ENCODE assay signal across 1 cellular context in genomic region chr5:40798012-40798855, GRCh38.
TF ChIP-seq lines count a peak whose summit lies in the region.

PRKAA1 (minus strand) TSS chr5:40798374; CDS start chr5:40798189, 185 bp downstream.

TF ChIP-seq in HepG2, 621 proteins besides CTCF, POLR2A, EP300 and RAD21 (continued from another document):
- 0 out of 2 replicates have a peak, but pooled peaks have one; percentile 19 for TF ChIP-seq HNRNPL (IDR thresholded peaks at IDR 0.05; ENCODE audit: low read depth, low read length)
- no peak for TF ChIP-seq ZSCAN25 (CRISPR knock-in tag; IDR thresholded peaks at IDR 0.05)
- TF ChIP-seq STAT5B (CRISPR knock-in tag; IDR thresholded peaks at IDR 0.05) = no peak
- TF ChIP-seq HNRNPLL (IDR thresholded peaks at IDR 0.05; ENCODE audit: low read depth, low read length, poor library complexity, severe bottlenecking) = peak; percentile 90
- TF ChIP-seq, protein P1, sequence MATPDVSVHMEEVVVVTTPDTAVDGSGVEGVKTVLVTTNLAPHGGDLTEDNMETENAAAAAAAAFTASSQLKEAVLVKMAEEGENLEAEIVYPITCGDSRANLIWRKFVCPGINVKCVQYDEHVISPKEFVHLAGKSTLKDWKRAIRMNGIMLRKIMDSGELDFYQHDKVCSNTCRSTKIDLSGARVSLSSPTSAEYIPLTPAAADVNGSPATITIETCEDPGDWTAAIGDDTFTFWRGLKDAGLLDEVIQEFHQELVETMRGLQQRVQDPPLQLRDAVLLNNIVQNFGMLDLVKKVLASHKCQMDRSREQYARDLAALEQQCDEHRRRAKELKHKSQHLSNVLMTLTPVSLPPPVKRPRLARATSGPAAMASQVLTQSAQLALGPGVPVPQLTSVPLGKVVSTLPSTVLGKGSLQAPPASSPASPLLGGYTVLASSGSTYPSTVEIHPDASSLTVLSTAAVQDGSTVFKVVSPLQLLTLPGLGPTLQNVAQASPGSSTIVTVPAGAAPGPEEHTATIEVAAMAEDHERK (CRISPR knock-in tag; IDR thresholded peaks at IDR 0.05; ENCODE audit: low read depth) = no peak
- TF ChIP-seq, protein P2, sequence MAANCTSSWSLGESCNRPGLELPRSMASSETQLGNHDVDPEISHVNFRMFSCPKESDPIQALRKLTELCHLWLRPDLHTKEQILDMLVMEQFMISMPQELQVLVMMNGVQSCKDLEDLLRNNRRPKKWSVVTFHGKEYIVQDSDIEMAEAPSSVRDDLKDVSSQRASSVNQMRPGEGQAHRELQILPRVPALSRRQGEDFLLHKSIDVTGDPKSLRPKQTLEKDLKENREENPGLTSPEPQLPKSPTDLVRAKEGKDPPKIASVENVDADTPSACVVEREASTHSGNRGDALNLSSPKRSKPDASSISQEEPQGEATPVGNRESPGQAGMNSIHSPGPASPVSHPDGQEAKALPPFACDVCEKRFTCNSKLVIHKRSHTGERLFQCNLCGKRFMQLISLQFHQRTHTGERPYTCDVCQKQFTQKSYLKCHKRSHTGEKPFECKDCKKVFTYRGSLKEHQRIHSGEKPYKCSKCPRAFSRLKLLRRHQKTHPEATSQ (CRISPR knock-in tag; IDR thresholded peaks at IDR 0.05; ENCODE audit: borderline replicate concordance) = no peak
- TF ChIP-seq ZNF17 (CRISPR knock-in tag; IDR thresholded peaks at IDR 0.05) = no peak; the same call in 1 of the 2 replicates
- no peak for TF ChIP-seq ONECUT2 (CRISPR knock-in tag; IDR thresholded peaks at IDR 0.05)
- TF ChIP-seq ZNF383 (CRISPR knock-in tag; IDR thresholded peaks at IDR 0.05; ENCODE audit: borderline replicate concordance) = 0 out of 2 replicates have a peak, but pooled peaks have one; percentile 62
- TF ChIP-seq MEIS1 (CRISPR knock-in tag; IDR thresholded peaks at IDR 0.05; ENCODE audit: borderline replicate concordance) = peak; percentile 33; the same call in 1 of the 2 replicates
- TF ChIP-seq ZNF543 (CRISPR knock-in tag; IDR thresholded peaks at IDR 0.05) = peak; percentile 73
- TF ChIP-seq NCOA2 (CRISPR knock-in tag; IDR thresholded peaks at IDR 0.05) = no peak
- peak; percentile 53; the same call in 1 of the 2 replicates for TF ChIP-seq ZNF335 (CRISPR knock-in tag; IDR thresholded peaks at IDR 0.05)
- peak; percentile 45; the same call in 1 of the 2 replicates for TF ChIP-seq DR1 (CRISPR knock-in tag; IDR thresholded peaks at IDR 0.05)
- TF ChIP-seq ATF1 (CRISPR knock-in tag; IDR thresholded peaks at IDR 0.05) = no peak
- TF ChIP-seq PHF8 (CRISPR knock-in tag; IDR thresholded peaks at IDR 0.05) = peak; percentile 69
- peak; percentile 51; the same call in 1 of the 2 replicates for TF ChIP-seq KAT7 (CRISPR knock-in tag; IDR thresholded peaks at IDR 0.05; ENCODE audit: borderline replicate concordance)
- TF ChIP-seq PATZ1 (CRISPR knock-in tag; IDR thresholded peaks at IDR 0.05) = peak; percentile 82
- TF ChIP-seq, protein P3, sequence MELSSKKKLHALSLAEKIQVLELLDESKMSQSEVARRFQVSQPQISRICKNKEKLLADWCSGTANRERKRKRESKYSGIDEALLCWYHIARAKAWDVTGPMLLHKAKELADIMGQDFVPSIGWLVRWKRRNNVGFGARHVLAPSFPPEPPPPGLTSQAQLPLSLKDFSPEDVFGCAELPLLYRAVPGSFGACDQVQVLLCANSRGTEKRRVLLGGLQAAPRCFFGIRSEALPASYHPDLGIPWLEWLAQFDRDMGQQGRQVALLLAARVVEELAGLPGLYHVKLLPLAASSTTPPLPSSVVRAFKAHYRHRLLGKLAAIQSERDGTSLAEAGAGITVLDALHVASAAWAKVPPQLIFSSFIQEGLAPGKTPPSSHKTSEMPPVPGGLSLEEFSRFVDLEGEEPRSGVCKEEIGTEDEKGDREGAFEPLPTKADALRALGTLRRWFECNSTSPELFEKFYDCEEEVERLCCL (CRISPR knock-in tag; IDR thresholded peaks at IDR 0.05; ENCODE audit: borderline replicate concordance) = no peak
- no peak for TF ChIP-seq SRF (IDR thresholded peaks at IDR 0.05; ENCODE audit: low read depth, low read length)
- TF ChIP-seq ZNF792 (CRISPR knock-in tag; IDR thresholded peaks at IDR 0.05) = peak; percentile 40; the same call in 1 of the 2 replicates
- TF ChIP-seq BRD4 (CRISPR knock-in tag; IDR thresholded peaks at IDR 0.05) = no peak; the same call in 1 of the 2 replicates
- TF ChIP-seq ZBTB38 (CRISPR knock-in tag; IDR thresholded peaks at IDR 0.05) = 0 out of 2 replicates have a peak, but pooled peaks have one; percentile 51
- TF ChIP-seq, protein P4, sequence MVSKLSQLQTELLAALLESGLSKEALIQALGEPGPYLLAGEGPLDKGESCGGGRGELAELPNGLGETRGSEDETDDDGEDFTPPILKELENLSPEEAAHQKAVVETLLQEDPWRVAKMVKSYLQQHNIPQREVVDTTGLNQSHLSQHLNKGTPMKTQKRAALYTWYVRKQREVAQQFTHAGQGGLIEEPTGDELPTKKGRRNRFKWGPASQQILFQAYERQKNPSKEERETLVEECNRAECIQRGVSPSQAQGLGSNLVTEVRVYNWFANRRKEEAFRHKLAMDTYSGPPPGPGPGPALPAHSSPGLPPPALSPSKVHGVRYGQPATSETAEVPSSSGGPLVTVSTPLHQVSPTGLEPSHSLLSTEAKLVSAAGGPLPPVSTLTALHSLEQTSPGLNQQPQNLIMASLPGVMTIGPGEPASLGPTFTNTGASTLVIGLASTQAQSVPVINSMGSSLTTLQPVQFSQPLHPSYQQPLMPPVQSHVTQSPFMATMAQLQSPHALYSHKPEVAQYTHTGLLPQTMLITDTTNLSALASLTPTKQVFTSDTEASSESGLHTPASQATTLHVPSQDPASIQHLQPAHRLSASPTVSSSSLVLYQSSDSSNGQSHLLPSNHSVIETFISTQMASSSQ (IDR thresholded peaks at IDR 0.05; ENCODE audit: low read depth) = no peak
- TF ChIP-seq, protein P4 (CRISPR knock-in tag; IDR thresholded peaks at IDR 0.05; ENCODE audit: borderline replicate concordance) = peak; percentile 66; the same call in 1 of the 2 replicates
- TF ChIP-seq ARNT2 (CRISPR knock-in tag; IDR thresholded peaks at IDR 0.05; ENCODE audit: low read depth) = no peak; the same call in 1 of the 2 replicates
- TF ChIP-seq, protein P5, sequence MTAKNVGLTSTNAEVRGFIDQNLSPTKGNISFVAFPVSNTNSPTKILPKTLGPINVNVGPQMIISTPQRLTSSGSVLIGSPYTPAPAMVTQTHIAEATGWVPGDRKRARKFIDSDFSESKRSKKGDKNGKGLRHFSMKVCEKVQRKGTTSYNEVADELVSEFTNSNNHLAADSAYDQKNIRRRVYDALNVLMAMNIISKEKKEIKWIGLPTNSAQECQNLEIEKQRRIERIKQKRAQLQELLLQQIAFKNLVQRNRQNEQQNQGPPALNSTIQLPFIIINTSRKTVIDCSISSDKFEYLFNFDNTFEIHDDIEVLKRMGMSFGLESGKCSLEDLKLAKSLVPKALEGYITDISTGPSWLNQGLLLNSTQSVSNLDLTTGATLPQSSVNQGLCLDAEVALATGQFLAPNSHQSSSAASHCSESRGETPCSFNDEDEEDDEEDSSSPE (CRISPR knock-in tag; IDR thresholded peaks at IDR 0.05) = peak; percentile 56
- TF ChIP-seq KDM3A (CRISPR knock-in tag; IDR thresholded peaks at IDR 0.05; ENCODE audit: low read depth) = no peak
- TF ChIP-seq GMEB1 (CRISPR knock-in tag; IDR thresholded peaks at IDR 0.05; ENCODE audit: borderline replicate concordance) = peak; percentile 55
